12 cellular contexts compared by ENCODE assay signal in the genomic region with DNA sequence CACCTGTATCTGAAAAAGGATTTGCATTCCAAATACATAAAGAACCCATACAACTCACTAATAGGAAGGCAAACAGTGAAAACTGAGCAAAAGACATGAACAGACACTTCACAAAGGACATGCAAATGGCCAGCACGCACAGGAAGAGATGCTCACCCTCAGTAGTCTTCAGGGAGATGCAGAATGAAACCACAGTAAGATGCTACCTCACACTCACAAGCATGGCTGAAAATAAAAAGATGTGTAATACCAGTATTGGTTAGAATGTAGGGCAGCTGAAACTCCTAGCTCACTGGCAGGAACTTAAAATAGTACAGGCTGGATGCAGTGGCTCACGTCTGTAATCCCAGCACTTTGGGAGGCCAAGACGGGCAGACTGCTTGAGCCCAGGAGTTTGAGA.
DNase-seq lines count a peak whose midpoint lies in the region; ATAC-seq and TF ChIP-seq lines count a peak whose summit lies in the region.
"Had no signal": no experiment of that assay in that cellular context is flagged by ENCODE, and none has a peak within 500 bp of the region (broad histone marks: within the 10 kb centered on the region; RNA-seq: fewer than 3 reads in every experiment).

No MANE protein-coding gene starts in this region.

- no peaks in the 10 kb centered on the region for H3K9me3 ChIP-seq in mesenchymal stem cell (ENCODE audit: control insufficient read depth, low read length)
- no peaks in the 10 kb centered on the region for H3K9me3 ChIP-seq in tibial artery
- H3K9me3 ChIP-seq: neutrophil had no signal

- no peak overlapping the region for H3K27ac Mint-ChIP-seq in T-helper 1 cell treated with Interleukin-12 subunit alpha and Interleukin-12 subunit beta and Interleukin-4 antibody, amounts not matched to agents 30 μg/mL and 1 μg/mL, for 36 hours
- H3K27ac Mint-ChIP-seq: CD4-positive, alpha-beta T cell had no signal

- no peak overlapping the region for H2BK15ac ChIP-seq in mesenchymal stem cell (ENCODE audit: low read depth, poor library complexity, severe bottlenecking)

- in situ Hi-C loops in GM13976 (cut with MboI; ENCODE audit: low sequenced_read_pairs, unreplicated experiment) = no loop called here

- H3K4me3 ChIP-seq in mesenchymal stem cell (ENCODE audit: insufficient read depth in 1 of 2, low read depth in 1 of 2, low read length in 2 of 2) = no peak overlapping the region
- H3K4me3 ChIP-seq in tibial artery = no peak overlapping the region

- H3K4me1 ChIP-seq in mesenchymal stem cell (ENCODE audit: control insufficient read depth, insufficient read depth, low read depth, low read length) = no peaks in the 10 kb centered on the region
- no peaks in the 10 kb centered on the region for H3K4me1 ChIP-seq in tibial artery

- H2BK120ac ChIP-seq in mesenchymal stem cell (ENCODE audit: low read depth, low read length) = no peak overlapping the region

- intact Hi-C loops in tibial artery (cut with DNase I; ENCODE audit: low total_unique reads) = no loop called here

- no peak overlapping the region for H3K4ac ChIP-seq in mesenchymal stem cell (ENCODE audit: low read depth in 1 of 2, low read length in 2 of 2)

- H3K27me3 Mint-ChIP-seq in T-helper 1 cell treated with Interleukin-12 subunit alpha and Interleukin-12 subunit beta and Interleukin-4 antibody, amounts not matched to agents 30 μg/mL and 1 μg/mL, for 36 hours (ENCODE audit: low read depth) = peaks cover 6% of the 10 kb centered on the region
- H3K27me3 Mint-ChIP-seq: CD4-positive, alpha-beta T cell had no signal

- H3K27ac ChIP-seq in mesenchymal stem cell (ENCODE audit: low read length, poor library complexity, severe bottlenecking) = no peak overlapping the region
- H3K27ac ChIP-seq in tibial artery = no peak overlapping the region
- H3K27ac ChIP-seq: neutrophil had no signal

- H2AK5ac ChIP-seq in mesenchymal stem cell (ENCODE audit: low read length, severe bottlenecking) = no peak overlapping the region

- H3K79me1 ChIP-seq in mesenchymal stem cell (replicated peaks; ENCODE audit: low read length, poor library complexity, severe bottlenecking) = no peaks in the 10 kb centered on the region

- no peak overlapping the region for H2AFZ ChIP-seq in mesenchymal stem cell (ENCODE audit: low read depth, low read length)

- H3K9me3 Mint-ChIP-seq in T-helper 1 cell treated with Interleukin-12 subunit alpha and Interleukin-12 subunit beta and Interleukin-4 antibody, amounts not matched to agents 30 μg/mL and 1 μg/mL, for 36 hours = no peaks in the 10 kb centered on the region
- H3K9me3 Mint-ChIP-seq: CD4-positive, alpha-beta T cell; IgD-negative memory B cell had no signal

- no peak overlapping the region for H3K14ac ChIP-seq in mesenchymal stem cell (ENCODE audit: low read length in 2 of 2)

- peak; percentile 55 for DNase-seq in GM13976 (ENCODE audit: low spot score)
- DNase-seq in mesenchymal stem cell = no peak
- DNase-seq in NCI-H1092 (lab: John Stamatoyannopoulos, UW) = no peak
- DNase-seq in tibial artery = no peak
- DNase-seq: CD4-positive, alpha-beta T cell; stimulated activated CD4-positive, alpha-beta T cell treated with anti-CD3 and anti-CD28 coated beads, Interleukin-4, amount 100 ng/mL, for 1 hour had no signal

- H3K27me3 ChIP-seq in mesenchymal stem cell (ENCODE audit: control insufficient read depth in 1 of 2, insufficient read depth in 1 of 2, low read length in 2 of 2) = no peaks in the 10 kb centered on the region
- no peaks in the 10 kb centered on the region for H3K27me3 ChIP-seq in tibial artery
- H3K27me3 ChIP-seq: neutrophil had no signal

- no peak overlapping the region for H3K9ac ChIP-seq in mesenchymal stem cell (ENCODE audit: low read length)

- TF ChIP-seq CTCF in GM13976 (IDR thresholded peaks at IDR 0.05; ENCODE audit: borderline replicate concordance, control extremely low read depth, extremely low read depth, insufficient read depth, missing control alignments) (no peak), tibial artery (IDR thresholded peaks at IDR 0.05) (no peak)

- H3K4me1 Mint-ChIP-seq in T-helper 1 cell treated with Interleukin-12 subunit alpha and Interleukin-12 subunit beta and Interleukin-4 antibody, amounts not matched to agents 30 μg/mL and 1 μg/mL, for 36 hours (ENCODE audit: low read depth) = peaks cover 5% of the 10 kb centered on the region

- H3K18ac ChIP-seq in mesenchymal stem cell (ENCODE audit: low read depth in 1 of 2, low read length in 2 of 2) = no peak overlapping the region

- ATAC-seq in GM19397 (IDR thresholded peaks at IDR 0.05; ENCODE audit: unreplicated experiment) (peak; percentile 64), HG03025 (IDR thresholded peaks at IDR 0.05; ENCODE audit: low FRiP score, unreplicated experiment) (peak; percentile 60), GM21737 (IDR thresholded peaks at IDR 0.05; ENCODE audit: unreplicated experiment) (no peak)

- 80% methylated on average over 2 of the region's 3 CpGs for WGBS in mesenchymal stem cell

- peak overlapping the region; percentile 25 for H3K4me3 Mint-ChIP-seq in T-helper 1 cell treated with Interleukin-12 subunit alpha and Interleukin-12 subunit beta and Interleukin-4 antibody, amounts not matched to agents 30 μg/mL and 1 μg/mL, for 36 hours
- H3K4me3 Mint-ChIP-seq: CD4-positive, alpha-beta T cell had no signal

- no peak overlapping the region for H3K4me2 ChIP-seq in mesenchymal stem cell (ENCODE audit: low read length, poor library complexity, severe bottlenecking)

- H2BK5ac ChIP-seq in mesenchymal stem cell (ENCODE audit: low read depth, low read length, poor library complexity, severe bottlenecking) = no peak overlapping the region

- no peak overlapping the region for H2BK12ac ChIP-seq in mesenchymal stem cell (ENCODE audit: low read length in 2 of 2)

- H3K36me3 ChIP-seq in mesenchymal stem cell (ENCODE audit: control insufficient read depth in 1 of 2, insufficient read depth in 2 of 2, low read depth in 1 of 2, low read length in 2 of 2) (no peaks in the 10 kb centered on the region), tibial artery (no peaks in the 10 kb centered on the region)
- H3K36me3 ChIP-seq: neutrophil had no signal

- H4K8ac ChIP-seq in mesenchymal stem cell (ENCODE audit: low read length) = no peak overlapping the region

- H4K91ac ChIP-seq in mesenchymal stem cell (ENCODE audit: low read length) = no peak overlapping the region

- H3K23ac ChIP-seq in mesenchymal stem cell (ENCODE audit: low read length in 2 of 2) = no peak overlapping the region

- H3K36me3 Mint-ChIP-seq in T-helper 1 cell treated with Interleukin-12 subunit alpha and Interleukin-12 subunit beta and Interleukin-4 antibody, amounts not matched to agents 30 μg/mL and 1 μg/mL, for 36 hours (ENCODE audit: low read depth) = no peaks in the 10 kb centered on the region
